In the genomic region with DNA sequence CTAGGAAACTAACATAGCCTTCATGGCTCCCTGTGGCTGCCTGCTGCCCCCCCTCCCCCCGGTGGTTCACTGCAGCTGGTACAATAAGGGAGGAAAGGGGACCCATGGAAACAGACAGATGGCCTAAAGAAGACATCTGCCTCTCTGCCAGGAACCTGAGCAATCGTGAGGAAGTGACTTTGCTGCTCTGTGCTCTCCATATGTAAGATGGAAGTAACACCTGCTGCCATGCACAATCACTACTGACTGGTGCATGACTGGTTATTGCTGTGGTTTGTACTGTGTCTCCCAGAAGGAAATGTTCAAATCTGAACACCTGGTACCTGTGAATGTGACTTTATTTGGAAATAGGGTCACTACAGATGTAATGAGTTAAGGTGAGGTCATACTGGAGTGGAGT, we compare ENCODE assay signal across 17 cellular contexts. TPM values are rescaled to one million over a fixed set of nuclear protein-coding genes. Genes with fewer than 3 reads are reported as not detected.
DNase-seq lines count a peak whose midpoint lies in the region; ATAC-seq, FAIRE-seq and TF ChIP-seq lines count a peak whose summit lies in the region.
"Had no signal": no experiment of that assay in that cellular context is flagged by ENCODE, and none has a peak within 500 bp of the region (broad histone marks: within the 10 kb centered on the region; RNA-seq: fewer than 3 reads in every experiment).

No MANE protein-coding gene starts in this region.

- DNase-seq in DMS 273 treated with DMSO at 0.1 percent for 48 hours (lab: John Stamatoyannopoulos, UW) (peak; percentile 87), GM12891 (ENCODE audit: insufficient read length, low spot score) (no peak), NCI-H2171 (lab: John Stamatoyannopoulos, UW) (peak; percentile 69), WERI-Rb-1 (peak; percentile 13), DMS79 treated with DMSO at 0.1 percent for 48 hours (lab: John Stamatoyannopoulos, UW) (no peak), islet precursor cell (no peak)
- DNase-seq: activated CD4-positive, alpha-beta T cell treated with anti-CD3 and anti-CD28 coated beads for 1 hour; activated gamma-delta T cell; amniotic stem cell; left lung; midbrain; psoas muscle; stimulated activated CD4-positive, alpha-beta T cell treated with anti-CD3 and anti-CD28 coated beads, Interleukin-4, amount 100 ng/mL, for 1 hour; upper lobe of left lung had no signal

- peak; percentile 60 for FAIRE-seq in GM12891 (lab: Jason Lieb, UNC)

- no peak overlapping the region for H3K27ac ChIP-seq in WERI-Rb-1
- H3K27ac ChIP-seq: esophagus muscularis mucosa, left lung, psoas muscle, skin epidermis, upper lobe of left lung had no signal

- no peaks in the 10 kb centered on the region for H3K36me3 ChIP-seq in WERI-Rb-1
- H3K36me3 ChIP-seq: esophagus muscularis mucosa, left lung, upper lobe of left lung had no signal

- TF ChIP-seq CTCF in WERI-Rb-1 (IDR thresholded peaks at IDR 0.05; ENCODE audit: low read depth, low read length): no peak

- no peaks in the 10 kb centered on the region for H3K9me3 ChIP-seq in WERI-Rb-1 (ENCODE audit: severe bottlenecking)
- H3K9me3 ChIP-seq: psoas muscle had no signal

- ATAC-seq in HG02870 (IDR thresholded peaks at IDR 0.05; ENCODE audit: unreplicated experiment): no peak
- ATAC-seq: left lung had no signal

- TF ChIP-seq POLR2A in GM12891 (IDR thresholded peaks at IDR 0.05; ENCODE audit: low read depth, low read length): no peak

- H3K27me3 ChIP-seq in WERI-Rb-1 (ENCODE audit: insufficient read depth, low read depth, severe bottlenecking): no peaks in the 10 kb centered on the region
- H3K27me3 ChIP-seq: esophagus muscularis mucosa, left lung, upper lobe of left lung had no signal

- H3K4me3 ChIP-seq in WERI-Rb-1 (ENCODE audit: low read depth, low read length): no peak overlapping the region
- H3K4me3 ChIP-seq: esophagus muscularis mucosa, left lung, psoas muscle, skin epidermis, upper lobe of left lung had no signal

TF ChIP-seq in GM12891, 5 proteins besides CTCF, POLR2A, EP300 and RAD21:
- TF ChIP-seq SPI1 (IDR thresholded peaks at IDR 0.05; ENCODE audit: low read depth, low read length) (no peak), TAF1 (IDR thresholded peaks at IDR 0.05; ENCODE audit: low read depth, low read length) (no peak), POU2F2 (IDR thresholded peaks at IDR 0.05; ENCODE audit: low read depth, low read length) (no peak), PAX5 (IDR thresholded peaks at IDR 0.05; ENCODE audit: insufficient read depth, low read length, severe bottlenecking) (no peak), POLR2AphosphoS5 (IDR thresholded peaks at IDR 0.05; ENCODE audit: low read depth, low read length) (no peak)

RNA-seq across cellular contexts. Expression of a gene that starts 43.6 kb away (rescaled TPM):
- polyA plus RNA-seq in GM12891 (2012; ENCODE audit: low read depth, missing spikeins): 10.8 TPM

Comparison
In these comparisons a context has a peak if more than half of its experiments do, and no peak if none do; other contexts are left out.
1. DNase-seq: peak in DMS 273 treated with DMSO at 0.1 percent for 48 hours (single experiment), NCI-H2171 (single experiment) and WERI-Rb-1 (single experiment); none in GM12891 (single experiment), DMS79 treated with DMSO at 0.1 percent for 48 hours (single experiment) and islet precursor cell (single experiment).